16 cellular contexts compared by ENCODE assay signal in genomic region chr19:6261883-6262282, GRCh38.
"Had no signal": no experiment of that assay in that cellular context is flagged by ENCODE, and none has a peak within 500 bp of the region (broad histone marks: within the 10 kb centered on the region; RNA-seq: fewer than 3 reads in every experiment).

No MANE protein-coding gene starts in this region.

- H3K27me3 Mint-ChIP-seq: activated naive CD4-positive, alpha-beta T cell treated with anti-CD3 and anti-CD28 coated beads, Interleukin-2, amount 10 ng/mL, durations not matched to agents 7 days and 5 days; memory B cell; natural killer cell treated with Interleukin-12 subunit alpha and Interleukin-12 subunit beta and Interleukin-15 and Interleukin-18, amount 100 ng/mL, for 72 hours had no signal

- H3K36me3 Mint-ChIP-seq: natural killer cell treated with Interleukin-12 subunit alpha and Interleukin-12 subunit beta and Interleukin-15 and Interleukin-18, amount 100 ng/mL, for 72 hours had no signal

- H3K4me3 ChIP-seq: body of pancreas, left ventricle myocardium inferior, thyroid gland had no signal

- DNase-seq: activated naive CD4-positive, alpha-beta T cell treated with anti-CD3 and anti-CD28 coated beads, Interleukin-2, amount 10 ng/mL, durations not matched to agents 7 days and 5 days; amygdala; body of pancreas; effector CD8-positive, alpha-beta T cell; foreskin fibroblast; hypothalamus; kidney; left ventricle myocardium inferior; stimulated activated CD4-positive, alpha-beta T cell treated with anti-CD3 and anti-CD28 coated beads, Interleukin-12 subunit alpha, Interleukin-12 subunit beta, amount 100 ng/mL, for 4 hours; stimulated activated CD4-positive, alpha-beta T cell treated with anti-CD3 and anti-CD28 coated beads, Interleukin-2, amount 100 ng/mL, for 24 hours; T-helper 9 cell; thyroid gland had no signal

- H3K4me3 Mint-ChIP-seq: activated naive CD4-positive, alpha-beta T cell treated with anti-CD3 and anti-CD28 coated beads, Interleukin-2, amount 10 ng/mL, durations not matched to agents 7 days and 5 days; memory B cell; natural killer cell treated with Interleukin-12 subunit alpha and Interleukin-12 subunit beta and Interleukin-15 and Interleukin-18, amount 100 ng/mL, for 72 hours had no signal

- H3K27me3 ChIP-seq: body of pancreas, thyroid gland had no signal

- H3K9me3 ChIP-seq: body of pancreas, left ventricle myocardium inferior, thyroid gland had no signal

- H3K4me1 Mint-ChIP-seq: activated naive CD4-positive, alpha-beta T cell treated with anti-CD3 and anti-CD28 coated beads, Interleukin-2, amount 10 ng/mL, durations not matched to agents 7 days and 5 days had no signal

- H3K27ac ChIP-seq: body of pancreas, left ventricle myocardium inferior, thyroid gland had no signal

- ATAC-seq: activated CD4-positive, CD25-positive, alpha-beta regulatory T cell treated with anti-CD3 and anti-CD28 coated beads, Interleukin-2, amount 50 U/mL, for 24 hours; body of pancreas; natural killer cell treated with Interleukin-12 subunit alpha and Interleukin-12 subunit beta and Interleukin-15 and Interleukin-18, amount 100 ng/mL, for 72 hours had no signal

- H3K27ac Mint-ChIP-seq: activated naive CD4-positive, alpha-beta T cell treated with anti-CD3 and anti-CD28 coated beads, Interleukin-2, amount 10 ng/mL, durations not matched to agents 7 days and 5 days; activated T-helper 2 cell treated with anti-CD3 and anti-CD28 coated beads, Interferon-gamma antibody, Interleukin-2, Interleukin-4, amounts not matched to agents 10 μg/mL and 5 μg/mL and 100 μg/mL, durations not matched to agents 14 hours and 24 hours and 36 hours; memory B cell; natural killer cell treated with Interleukin-12 subunit alpha and Interleukin-12 subunit beta and Interleukin-15 and Interleukin-18, amount 100 ng/mL, for 72 hours had no signal

- H3K9me3 Mint-ChIP-seq: activated naive CD4-positive, alpha-beta T cell treated with anti-CD3 and anti-CD28 coated beads, Interleukin-2, amount 10 ng/mL, durations not matched to agents 7 days and 5 days; activated T-helper 2 cell treated with anti-CD3 and anti-CD28 coated beads, Interferon-gamma antibody, Interleukin-2, Interleukin-4, amounts not matched to agents 10 μg/mL and 5 μg/mL and 100 μg/mL, durations not matched to agents 14 hours and 24 hours and 36 hours; natural killer cell treated with Interleukin-12 subunit alpha and Interleukin-12 subunit beta and Interleukin-15 and Interleukin-18, amount 100 ng/mL, for 72 hours had no signal
